1 cellular context compared by ENCODE assay signal in the genomic region with DNA sequence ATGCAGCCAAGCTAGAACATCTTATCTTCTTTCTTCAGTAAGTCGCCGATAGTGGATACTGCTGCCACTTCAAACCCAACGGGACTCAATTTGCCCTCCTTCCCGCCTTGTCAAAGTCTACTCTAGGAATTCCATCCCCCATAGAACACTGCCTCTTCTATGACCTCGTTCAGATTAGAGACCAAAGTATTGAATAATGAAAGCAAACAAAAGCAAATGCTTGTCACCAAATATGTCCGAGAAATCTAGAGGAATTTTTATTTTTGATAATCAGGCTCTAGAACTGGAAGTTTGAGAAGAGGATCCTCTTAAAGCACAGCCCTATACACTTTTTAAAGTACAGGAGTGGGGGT.
TF ChIP-seq lines count a peak whose summit lies in the region.

No MANE protein-coding gene starts in this region.

TF ChIP-seq in HepG2, 621 proteins besides CTCF, POLR2A, EP300 and RAD21:
- TF ChIP-seq SNAI1 (CRISPR knock-in tag; IDR thresholded peaks at IDR 0.05; ENCODE audit: borderline replicate concordance): no peak
- TF ChIP-seq PHF5A (CRISPR knock-in tag; IDR thresholded peaks at IDR 0.05; ENCODE audit: low read depth, unreplicated experiment): no peak
- TF ChIP-seq THRA (CRISPR knock-in tag; IDR thresholded peaks at IDR 0.05; ENCODE audit: borderline replicate concordance): 0 out of 2 replicates have a peak, but pooled peaks have one; percentile 2
- TF ChIP-seq ZNF546 (CRISPR knock-in tag; conservative IDR thresholded peaks at IDR 0.05): 0 out of 2 replicates have a peak, but pooled peaks have one; percentile 18
- TF ChIP-seq ZNF383 (CRISPR knock-in tag; IDR thresholded peaks at IDR 0.05; ENCODE audit: borderline replicate concordance): no peak
- TF ChIP-seq, protein P1, sequence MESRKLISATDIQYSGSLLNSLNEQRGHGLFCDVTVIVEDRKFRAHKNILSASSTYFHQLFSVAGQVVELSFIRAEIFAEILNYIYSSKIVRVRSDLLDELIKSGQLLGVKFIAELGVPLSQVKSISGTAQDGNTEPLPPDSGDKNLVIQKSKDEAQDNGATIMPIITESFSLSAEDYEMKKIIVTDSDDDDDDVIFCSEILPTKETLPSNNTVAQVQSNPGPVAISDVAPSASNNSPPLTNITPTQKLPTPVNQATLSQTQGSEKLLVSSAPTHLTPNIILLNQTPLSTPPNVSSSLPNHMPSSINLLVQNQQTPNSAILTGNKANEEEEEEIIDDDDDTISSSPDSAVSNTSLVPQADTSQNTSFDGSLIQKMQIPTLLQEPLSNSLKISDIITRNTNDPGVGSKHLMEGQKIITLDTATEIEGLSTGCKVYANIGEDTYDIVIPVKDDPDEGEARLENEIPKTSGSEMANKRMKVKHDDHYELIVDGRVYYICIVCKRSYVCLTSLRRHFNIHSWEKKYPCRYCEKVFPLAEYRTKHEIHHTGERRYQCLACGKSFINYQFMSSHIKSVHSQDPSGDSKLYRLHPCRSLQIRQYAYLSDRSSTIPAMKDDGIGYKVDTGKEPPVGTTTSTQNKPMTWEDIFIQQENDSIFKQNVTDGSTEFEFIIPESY (CRISPR knock-in tag; IDR thresholded peaks at IDR 0.05): no peak
- no peak for TF ChIP-seq SMAD1 (CRISPR knock-in tag; IDR thresholded peaks at IDR 0.05; ENCODE audit: borderline replicate concordance, low read depth)
- TF ChIP-seq ARID5B (CRISPR knock-in tag; IDR thresholded peaks at IDR 0.05): 0 out of 2 replicates have a peak, but pooled peaks have one; percentile 2
- no peak for TF ChIP-seq ZNF407 (CRISPR knock-in tag; IDR thresholded peaks at IDR 0.05; ENCODE audit: not compliant biosample characterization)
- TF ChIP-seq ZSCAN5A (CRISPR knock-in tag; IDR thresholded peaks at IDR 0.05; ENCODE audit: borderline replicate concordance): 0 out of 2 replicates have a peak, but pooled peaks have one; percentile 9
- TF ChIP-seq ZNF34 (CRISPR knock-in tag; IDR thresholded peaks at IDR 0.05; ENCODE audit: borderline replicate concordance): no peak
- 0 out of 2 replicates have a peak, but pooled peaks have one; percentile 6 for TF ChIP-seq PHF21A (CRISPR knock-in tag; IDR thresholded peaks at IDR 0.05)
- TF ChIP-seq REXO4 (CRISPR knock-in tag; IDR thresholded peaks at IDR 0.05; ENCODE audit: borderline replicate concordance): no peak
- TF ChIP-seq, protein P2, sequence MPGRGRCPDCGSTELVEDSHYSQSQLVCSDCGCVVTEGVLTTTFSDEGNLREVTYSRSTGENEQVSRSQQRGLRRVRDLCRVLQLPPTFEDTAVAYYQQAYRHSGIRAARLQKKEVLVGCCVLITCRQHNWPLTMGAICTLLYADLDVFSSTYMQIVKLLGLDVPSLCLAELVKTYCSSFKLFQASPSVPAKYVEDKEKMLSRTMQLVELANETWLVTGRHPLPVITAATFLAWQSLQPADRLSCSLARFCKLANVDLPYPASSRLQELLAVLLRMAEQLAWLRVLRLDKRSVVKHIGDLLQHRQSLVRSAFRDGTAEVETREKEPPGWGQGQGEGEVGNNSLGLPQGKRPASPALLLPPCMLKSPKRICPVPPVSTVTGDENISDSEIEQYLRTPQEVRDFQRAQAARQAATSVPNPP (CRISPR knock-in tag; IDR thresholded peaks at IDR 0.05): 0 out of 2 replicates have a peak, but pooled peaks have one; percentile 1
- TF ChIP-seq NCOR1 (IDR thresholded peaks at IDR 0.05; ENCODE audit: borderline replicate concordance, low read length): no peak
